1 cellular context compared by ENCODE assay signal in genomic region chr1:167776151-167776550, GRCh38.
TF ChIP-seq lines count a peak whose summit lies in the region.

No MANE protein-coding gene starts in this region.

TF ChIP-seq in H1, 55 proteins besides CTCF, POLR2A, EP300 and RAD21 (continued from another document):
- TF ChIP-seq KDM4A (IDR thresholded peaks at IDR 0.05; ENCODE audit: low read depth, low read length, severe bottlenecking) (no peak), SUZ12 (IDR thresholded peaks at IDR 0.05; ENCODE audit: low read length) (no peak), ZNF274 (IDR thresholded peaks at IDR 0.05; ENCODE audit: borderline replicate concordance, extremely low read depth, low read length) (no peak), RXRA (IDR thresholded peaks at IDR 0.05; ENCODE audit: insufficient read depth, low read depth, low read length) (no peak)
